ENCODE assay signal across 24 cellular contexts in the genomic region with DNA sequence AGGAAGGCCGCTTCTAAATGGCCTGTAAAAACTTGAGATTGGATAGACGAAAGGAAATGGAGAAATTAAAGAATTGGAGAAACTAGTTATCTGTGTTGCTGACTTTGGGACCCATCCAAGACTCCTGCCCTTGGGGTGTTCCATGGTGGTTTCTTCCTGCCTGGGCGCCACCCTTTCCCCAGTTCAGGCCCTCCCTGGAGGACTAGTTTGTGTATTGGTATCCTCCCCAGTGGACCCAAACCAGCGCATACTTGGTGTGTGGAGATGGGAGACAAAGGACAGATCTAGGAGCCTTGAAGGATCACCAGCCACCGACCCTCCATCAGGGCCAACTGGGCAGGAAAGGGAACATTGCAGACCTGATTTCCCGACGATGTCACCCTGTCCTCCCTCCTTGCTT. TPM values are rescaled to one million over a fixed set of nuclear protein-coding genes. Genes with fewer than 3 reads are reported as not detected.
"Had no signal": no experiment of that assay in that cellular context is flagged by ENCODE, and none has a peak within 500 bp of the region (broad histone marks: within the 10 kb centered on the region; RNA-seq: fewer than 3 reads in every experiment).

No MANE protein-coding gene starts in this region.

- H3K27ac ChIP-seq: PC-9 had no signal

- H3K9me3 ChIP-seq: Peyer's patch, SK-N-SH had no signal

- H3K4me3 ChIP-seq: PC-9, Peyer's patch had no signal

- H3K4me2 ChIP-seq: PC-9, SK-N-SH had no signal

- H3K36me3 ChIP-seq: Peyer's patch had no signal

- H3K27me3 ChIP-seq: Peyer's patch had no signal

- DNase-seq: IMR-90; Karpas-422; KG1; MM.1S; NCI-H1092 treated with DMSO at 0.1 percent for 48 hours; NCI-H1436; NCI-H2029; NCI-H2081 treated with DMSO at 0.1 percent for 48 hours; NCI-H2171; NCI-H226; NCI-H446; NCI-H510A; NCI-H524 treated with DMSO at 0.1 percent for 48 hours; NCI-H69; NCI-H774; NK-92 treated with Interleukin-12 subunit alpha and Interleukin-12 subunit beta, amount 100 ng/mL, for 24 hours; PC-9; Peyer's patch; RPMI8226; SHP77; SK-N-SH had no signal

- H2AFZ ChIP-seq: PC-9 had no signal

- H3K9ac ChIP-seq: SK-N-SH had no signal

RNA-seq across cellular contexts. Expression of a gene that starts 7.1 kb away (rescaled TPM):
- total RNA-seq: HT-29, IMR-90, OCI-LY7, PC-9, Peyer's patch had no signal
- polyA plus RNA-seq: IMR-90, SK-N-SH had no signal

RNA-seq across cellular contexts. Expression of a gene that starts 12.0 kb away (rescaled TPM):
- total RNA-seq: OCI-LY7 had no signal

RNA-seq across cellular contexts. Expression of a gene that starts 42.4 kb away (rescaled TPM):
- total RNA-seq: HT-29, OCI-LY7, PC-9, SK-MEL-5 had no signal
- polyA plus RNA-seq: SK-N-SH had no signal
